Comparison of ENCODE assay signal across 17 cellular contexts in the genomic region with DNA sequence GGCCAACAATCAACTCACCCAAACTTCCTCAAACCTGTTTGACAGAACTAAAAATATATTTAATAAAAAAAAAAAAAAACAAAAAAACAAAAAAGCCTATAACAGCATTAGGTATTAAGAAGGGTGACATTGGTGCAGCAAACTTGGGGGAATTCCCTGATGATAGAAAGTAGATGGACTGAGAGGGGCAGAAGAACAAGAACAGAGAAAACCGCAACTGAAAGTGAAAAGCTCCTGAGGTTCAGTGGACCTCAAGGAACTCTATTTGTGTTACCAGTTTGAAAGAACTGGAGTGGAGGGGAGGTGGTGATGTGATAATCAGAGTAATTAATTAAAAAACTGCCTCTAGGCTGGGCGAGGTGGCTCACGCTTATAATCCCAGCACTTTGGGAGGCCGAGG. TPM values are rescaled to one million over a fixed set of nuclear protein-coding genes. Genes with fewer than 3 reads are reported as not detected.
DNase-seq lines count a peak whose midpoint lies in the region; ATAC-seq and TF ChIP-seq lines count a peak whose summit lies in the region.
"Had no signal": no experiment of that assay in that cellular context is flagged by ENCODE, and none has a peak within 500 bp of the region (broad histone marks: within the 10 kb centered on the region; RNA-seq: fewer than 3 reads in every experiment).

No MANE protein-coding gene starts in this region.

- H3K27me3 ChIP-seq in GM06990 (replicated peaks; ENCODE audit: control insufficient read depth, insufficient read depth, low read length), result no peaks in the 10 kb centered on the region
- H3K27me3 ChIP-seq: cardiac muscle cell, gastroesophageal sphincter, tibial nerve had no signal

- DNase-seq in GM06990 (ENCODE audit: extremely low read depth, insufficient read length) (peak; percentile 4), activated gamma-delta T cell (lab: John Stamatoyannopoulos, UW) (no peak), HT-29 (ENCODE audit: low spot score) (no peak)
- no peak for DNase-seq in stimulated activated naive CD4-positive, alpha-beta T cell treated with Interleukin-2 at 50 U/mL for 16 hours (lab: John Stamatoyannopoulos, UW)
- DNase-seq: GDM1, NCI-H1930, NCI-H748 treated with DMSO at 0.1 percent for 48 hours, SHP77 treated with DMSO at 0.1 percent for 48 hours had no signal

- no peak for TF ChIP-seq CTCF in GM06990 (IDR thresholded peaks at IDR 0.05; ENCODE audit: insufficient read depth, low read length, poor library complexity, severe bottlenecking)

- ATAC-seq in GM19043 (IDR thresholded peaks at IDR 0.05; ENCODE audit: low read depth, unreplicated experiment), result peak; percentile 69
- ATAC-seq in HG02588 (IDR thresholded peaks at IDR 0.05; ENCODE audit: unreplicated experiment), result peak; percentile 76
- ATAC-seq in HG03139 (IDR thresholded peaks at IDR 0.05; ENCODE audit: unreplicated experiment), result peak; percentile 62
- ATAC-seq in HG03521 (IDR thresholded peaks at IDR 0.05; ENCODE audit: unreplicated experiment), result no peak
- ATAC-seq: gastroesophageal sphincter had no signal

- H3K36me3 ChIP-seq in GM06990 (ENCODE audit: control insufficient read depth, insufficient read depth, low read length), result no peaks in the 10 kb centered on the region
- H3K36me3 ChIP-seq: cardiac muscle cell, gastroesophageal sphincter, tibial nerve had no signal

- no peak overlapping the region for H3K4me3 ChIP-seq in GM06990 (replicated peaks; ENCODE audit: low read depth, low read length)
- H3K4me3 ChIP-seq: cardiac muscle cell, gastroesophageal sphincter, tibial nerve had no signal

RNA-seq across cellular contexts. Expression of a gene that starts 53.8 kb away (rescaled TPM):
- 2.2 and 2.3 TPM in 2 replicates for total RNA-seq in HT-29 (2014; rRNA removed; shearing (Covaris generic))
- total RNA-seq: activated CD8-positive, alpha-beta memory T cell treated with anti-CD3 and anti-CD28 coated beads for 36 hours had no signal

RNA-seq across cellular contexts. Expression of a gene that starts 58.7 kb away (rescaled TPM):
- total RNA-seq in HT-29 (2014; rRNA removed; shearing (Covaris generic)), result not detected in 2 replicates
- total RNA-seq: activated CD8-positive, alpha-beta memory T cell treated with anti-CD3 and anti-CD28 coated beads for 36 hours; cardiac muscle cell; gastroesophageal sphincter; LHCN-M2; tibial nerve had no signal
